In the genomic region with DNA sequence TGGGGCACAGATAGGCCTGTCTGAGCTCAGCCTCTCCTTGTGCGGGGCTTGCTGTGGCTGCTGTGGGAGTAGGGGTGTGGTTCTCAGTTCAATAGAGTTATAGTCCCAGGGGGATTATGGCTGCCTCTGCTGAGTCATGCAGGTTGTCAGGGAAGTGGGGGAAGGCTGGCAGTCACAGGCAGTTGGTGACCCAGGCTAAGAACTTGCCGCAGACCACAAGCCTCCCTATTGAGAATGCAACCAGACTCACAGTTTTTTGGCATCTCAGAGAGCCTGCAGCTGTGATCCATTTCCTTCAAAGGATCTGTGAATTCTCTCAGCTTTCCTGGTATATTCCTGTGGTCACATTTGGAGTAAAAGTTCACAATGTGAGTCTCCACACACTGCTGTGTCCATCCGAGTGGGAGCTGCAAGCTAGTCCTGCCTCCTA, we compare ENCODE assay signal across 9 cellular contexts.
DNase-seq lines count a peak whose midpoint lies in the region; ATAC-seq and TF ChIP-seq lines count a peak whose summit lies in the region.
"Had no signal": no experiment of that assay in that cellular context is flagged by ENCODE, and none has a peak within 500 bp of the region (broad histone marks: within the 10 kb centered on the region; RNA-seq: fewer than 3 reads in every experiment).

No MANE protein-coding gene starts in this region.

- H3K4me1 ChIP-seq in GM23248 (ENCODE audit: insufficient read depth) (peaks cover 28% of the 10 kb centered on the region), Loucy (ENCODE audit: insufficient read depth, low read length, poor library complexity, severe bottlenecking) (peaks cover 34% of the 10 kb centered on the region), heart right ventricle (no peaks in the 10 kb centered on the region)
- H3K4me1 ChIP-seq: parathyroid adenoma had no signal

- TF ChIP-seq CTCF in Loucy (conservative IDR thresholded peaks at IDR 0.05; ENCODE audit: low read length) (no peak), brain microvascular endothelial cell (IDR thresholded peaks at IDR 0.05; ENCODE audit: low read depth, low read length, missing control alignments) (no peak), heart right ventricle (IDR thresholded peaks at IDR 0.05) (no peak)

- H3K4me3 ChIP-seq in GM23248 (no peak overlapping the region), Loucy (ENCODE audit: low read length, poor library complexity, severe bottlenecking) (peak overlapping the region; percentile 55), brain microvascular endothelial cell (ENCODE audit: low read depth, low read length) (no peak overlapping the region), heart right ventricle (no peak overlapping the region)

- H3K79me2 ChIP-seq in GM23248 (ENCODE audit: insufficient read depth) (no peaks in the 10 kb centered on the region), Loucy (ENCODE audit: insufficient read depth, low read length) (no peaks in the 10 kb centered on the region)
- H3K79me2 ChIP-seq: parathyroid adenoma had no signal

- 0 to 3% methylated on average over 2 of the region's 3 CpGs for WGBS in GM23248 (ENCODE audit: low coverage in 1 of 2, low lambda C conversion rate in 2 of 2, missing lambda C conversion rate in 2 of 2), 2 experiments
- WGBS in heart right ventricle, 2 donors: 47 to 56% methylated on average over 3 of the region's 3 CpGs

- in situ Hi-C loops in GM23248 (cut with MboI) (no loop called here), brain microvascular endothelial cell (cut with HindIII; ENCODE audit: low pct_ligation_motif_present, low sequenced_read_pairs) (no loop called here), ACHN (cut with HindIII; ENCODE audit: low pct_ligation_motif_present, low pct_unique_long_range_greater_than_20kb, low sequenced_read_pairs) (no loop called here)

- intact Hi-C loops in heart right ventricle (cut with DNase I): no loop called here

- H3K36me3 ChIP-seq in GM23248 (ENCODE audit: low read depth) (no peaks in the 10 kb centered on the region), Loucy (ENCODE audit: insufficient read depth, low read length) (no peaks in the 10 kb centered on the region), brain microvascular endothelial cell (replicated peaks) (no peaks in the 10 kb centered on the region), heart right ventricle (no peaks in the 10 kb centered on the region)

- H3K9me2 ChIP-seq in GM23248 (ENCODE audit: insufficient read depth): no peaks in the 10 kb centered on the region
- no peaks in the 10 kb centered on the region for H3K9me2 ChIP-seq in Loucy (replicated peaks; ENCODE audit: low read depth, low read length)

- H3K27ac ChIP-seq in GM23248 (peak overlapping the region; percentile 65), brain microvascular endothelial cell (no peak overlapping the region), heart right ventricle (no peak overlapping the region)
- H3K27ac ChIP-seq: parathyroid adenoma had no signal

- H3F3A ChIP-seq in GM23248 (ENCODE audit: insufficient read depth) (peaks cover 12% of the 10 kb centered on the region), Loucy (ENCODE audit: low read depth) (no peaks in the 10 kb centered on the region)

- H3K9me3 ChIP-seq in GM23248 (ENCODE audit: low read depth): no peaks in the 10 kb centered on the region
- H3K9me3 ChIP-seq in Loucy (ENCODE audit: insufficient read depth, low read depth, low read length): no peaks in the 10 kb centered on the region
- no peaks in the 10 kb centered on the region for H3K9me3 ChIP-seq in heart right ventricle

- H3K4me2 ChIP-seq in GM23248 (ENCODE audit: unreplicated experiment) (peak overlapping the region; percentile 57), Loucy (ENCODE audit: low read depth, low read length, poor library complexity, severe bottlenecking) (peak overlapping the region; percentile 68)

- H2AFZ ChIP-seq in GM23248: no peak overlapping the region
- H2AFZ ChIP-seq in Loucy (ENCODE audit: low read length): no peak overlapping the region
- H2AFZ ChIP-seq: parathyroid adenoma had no signal

- H3K27me3 ChIP-seq in GM23248 (replicated peaks; ENCODE audit: insufficient read depth) (no peaks in the 10 kb centered on the region), Loucy (ENCODE audit: insufficient read depth, low read length, poor library complexity, severe bottlenecking) (no peaks in the 10 kb centered on the region), brain microvascular endothelial cell (replicated peaks) (no peaks in the 10 kb centered on the region), heart right ventricle (peaks cover 0 to 24% (median 0%) of the 10 kb centered on the region in 7 donors)

- peak; percentile 86 for DNase-seq in GM23248
- DNase-seq in brain microvascular endothelial cell: peak; percentile 72
- DNase-seq in ACHN: no peak
- DNase-seq in heart right ventricle: no peak
- DNase-seq in NCI-H2196 treated with DMSO at 0.1 percent for 48 hours (lab: John Stamatoyannopoulos, UW; ENCODE audit: unreplicated experiment): no peak
- no peak for DNase-seq in activated effector memory CD4-positive, alpha-beta T cell treated with anti-CD3 and anti-CD28 coated beads, Interleukin-2, amount 50 U/mL, for 16 hours

- H4K20me1 ChIP-seq in GM23248 (ENCODE audit: insufficient read depth): no peaks in the 10 kb centered on the region
- H4K20me1 ChIP-seq in Loucy (ENCODE audit: insufficient read depth, low read length, poor library complexity, severe bottlenecking): no peaks in the 10 kb centered on the region

- ATAC-seq in GM18498 (IDR thresholded peaks at IDR 0.05; ENCODE audit: unreplicated experiment) (peak; percentile 91), heart right ventricle (no peak)

- H3K9ac ChIP-seq in GM23248 (peak overlapping the region; percentile 36), Loucy (ENCODE audit: low read depth, low read length, poor library complexity, severe bottlenecking) (peak overlapping the region; percentile 65)
- H3K9ac ChIP-seq: parathyroid adenoma had no signal

Comparison
In these comparisons a context has a peak if more than half of its experiments do, and no peak if none do; other contexts are left out.
1. DNase-seq: peak in GM23248 (single experiment) and brain microvascular endothelial cell (single experiment); none in ACHN (single experiment), heart right ventricle (0 of 2), NCI-H2196 treated with DMSO at 0.1 percent for 48 hours (single experiment) and activated effector memory CD4-positive, alpha-beta T cell treated with anti-CD3 and anti-CD28 coated beads, Interleukin-2, amount 50 U/mL, for 16 hours (single experiment).